In genomic region chr19:18322759-18323460, GRCh38 we compare ENCODE assay signal across 1 cellular context.
TF ChIP-seq lines count a peak whose summit lies in the region.

LSM4 (minus strand) TSS chr19:18323076; CDS start chr19:18323020, 56 bp downstream.

TF ChIP-seq in GM12878, 131 proteins besides CTCF, POLR2A, EP300 and RAD21 (continued from another document):
- TF ChIP-seq IRF3 (IDR thresholded peaks at IDR 0.05) (peak; percentile 84), NR2C1 (IDR thresholded peaks at IDR 0.05) (peak; percentile 37), RUNX3 (IDR thresholded peaks at IDR 0.05; ENCODE audit: low read length) (0 out of 2 replicates have a peak, but pooled peaks have one; percentile 52), SIX5 (IDR thresholded peaks at IDR 0.05; ENCODE audit: low read depth, low read length, severe bottlenecking) (no peak), PML (IDR thresholded peaks at IDR 0.05; ENCODE audit: low read length) (peak; percentile 79; the same call in 1 of the 2 replicates), LARP7 (IDR thresholded peaks at IDR 0.05) (peak; percentile 89), HDGF (IDR thresholded peaks at IDR 0.05) (peak; percentile 84), IKZF1 (conservative IDR thresholded peaks at IDR 0.05) (peak; percentile 49; the same call in 1 of the 2 replicates), ZNF207 (IDR thresholded peaks at IDR 0.05; ENCODE audit: borderline replicate concordance) (no peak; the same call in 1 of the 2 replicates), GABPA (IDR thresholded peaks at IDR 0.05; ENCODE audit: low read depth) (0 out of 2 replicates have a peak, but pooled peaks have one; percentile 28), FOS (IDR thresholded peaks at IDR 0.05; ENCODE audit: borderline replicate concordance, extremely low read depth, insufficient read length) (peak; percentile 68), SP1 (IDR thresholded peaks at IDR 0.05; ENCODE audit: low read depth, low read length) (peak; percentile 94), GATAD2B (conservative IDR thresholded peaks at IDR 0.05; ENCODE audit: low read depth) (peak; percentile 77), E2F4 (IDR thresholded peaks at IDR 0.05; ENCODE audit: low read depth, low read length) (peak; percentile 85), TCF12 (IDR thresholded peaks at IDR 0.05; ENCODE audit: low read depth, low read length) (peak; percentile 66), TAF1 (IDR thresholded peaks at IDR 0.05; ENCODE audit: borderline replicate concordance, low read depth, low read length) (no peak; the same call in 1 of the 2 replicates), YY1 (IDR thresholded peaks at IDR 0.05; ENCODE audit: low read depth, low read length) (peak; percentile 60), CHD2 (IDR thresholded peaks at IDR 0.05; ENCODE audit: borderline replicate concordance, low read depth, low read length) (peak; percentile 92), SPI1 (IDR thresholded peaks at IDR 0.05; ENCODE audit: borderline replicate concordance, insufficient read depth, low read depth, low read length) (peak; percentile 29; the same call in 1 of the 2 replicates), CBFB (IDR thresholded peaks at IDR 0.05; ENCODE audit: low read depth) (0 out of 2 replicates have a peak, but pooled peaks have one; percentile 3), NRF1 (conservative IDR thresholded peaks at IDR 0.05; ENCODE audit: low read depth, low read length) (peak; percentile 87), NKRF (conservative IDR thresholded peaks at IDR 0.05) (peak; percentile 95), MAX (IDR thresholded peaks at IDR 0.05; ENCODE audit: low read depth, low read length) (no peak), ATF3 (IDR thresholded peaks at IDR 0.05; ENCODE audit: borderline replicate concordance, extremely low read depth, low read depth, low read length) (peak; percentile 39; the same call in 1 of the 2 replicates), IRF4 (IDR thresholded peaks at IDR 0.05; ENCODE audit: low read depth, low read length) (0 out of 2 replicates have a peak, but pooled peaks have one; percentile 50), TCF3 (IDR thresholded peaks at IDR 0.05; ENCODE audit: borderline replicate concordance, insufficient read depth, low read depth, low read length) (peak; percentile 61; the same call in 1 of the 2 replicates), BACH1 (IDR thresholded peaks at IDR 0.05; ENCODE audit: borderline replicate concordance) (peak; percentile 73; the same call in 1 of the 2 replicates), ZBTB11 (CRISPR knock-in tag; IDR thresholded peaks at IDR 0.05) (no peak), POLR2AphosphoS5 (IDR thresholded peaks at IDR 0.05; ENCODE audit: low read length) (peak; percentile 86), MEF2A (IDR thresholded peaks at IDR 0.05; ENCODE audit: insufficient read depth, low read depth, low read length) (0 out of 2 replicates have a peak, but pooled peaks have one; percentile 33), DPF2 (IDR thresholded peaks at IDR 0.05) (peak; percentile 93), ZNF217 (IDR thresholded peaks at IDR 0.05) (peak; percentile 21; the same call in 1 of the 2 replicates), CREM (IDR thresholded peaks at IDR 0.05; ENCODE audit: low read depth) (peak; percentile 63; the same call in 1 of the 2 replicates), NBN (IDR thresholded peaks at IDR 0.05) (peak; percentile 22; the same call in 1 of the 2 replicates), KLF5 (IDR thresholded peaks at IDR 0.05; ENCODE audit: partially characterized antibody) (peak; percentile 33), ZNF687 (IDR thresholded peaks at IDR 0.05) (peak; percentile 66), SMC3 (IDR thresholded peaks at IDR 0.05; ENCODE audit: borderline replicate concordance, low read length) (peak; percentile 75; the same call in 1 of the 2 replicates), SIN3A (IDR thresholded peaks at IDR 0.05; ENCODE audit: low read depth, low read length) (peak; percentile 85), BCL3 (IDR thresholded peaks at IDR 0.05; ENCODE audit: borderline replicate concordance, insufficient read depth, low read depth, low read length, poor library complexity, severe bottlenecking) (no peak), PBX3 (IDR thresholded peaks at IDR 0.05; ENCODE audit: insufficient replicate concordance, low read depth, low read length) (peak; percentile 93), ASH2L (IDR thresholded peaks at IDR 0.05; ENCODE audit: borderline replicate concordance, low read depth) (0 out of 2 replicates have a peak, but pooled peaks have one; percentile 41), PKNOX1 (IDR thresholded peaks at IDR 0.05) (peak; percentile 98)
